Comparison of ENCODE assay signal across 2 cellular contexts in genomic region chr12:10634427-10634826, GRCh38.
TF ChIP-seq lines count a peak whose summit lies in the region.

No MANE protein-coding gene starts in this region.

TF ChIP-seq in SK-N-SH, 30 proteins besides CTCF, POLR2A, EP300 and RAD21 (continued from another document):
- TF ChIP-seq ZBTB33 (IDR thresholded peaks at IDR 0.05; ENCODE audit: borderline replicate concordance, low read depth): no peak
- TF ChIP-seq RCOR1 (IDR thresholded peaks at IDR 0.05; ENCODE audit: low read length): no peak
- TF ChIP-seq GATA2 (CRISPR knock-in tag; IDR thresholded peaks at IDR 0.05): no peak
- no peak for TF ChIP-seq USF1 (IDR thresholded peaks at IDR 0.05; ENCODE audit: borderline replicate concordance, low read depth)
- no peak for TF ChIP-seq FOSL2 (IDR thresholded peaks at IDR 0.05; ENCODE audit: borderline replicate concordance, low read depth)
- TF ChIP-seq TEAD4 (IDR thresholded peaks at IDR 0.05; ENCODE audit: borderline replicate concordance, insufficient read depth): no peak
- TF ChIP-seq SIN3A (IDR thresholded peaks at IDR 0.05; ENCODE audit: borderline replicate concordance, low read depth, low read length): no peak

TF ChIP-seq in SK-N-SH treated with all-trans-retinoic acid at 6 μM for 48 hours, 23 proteins besides CTCF, POLR2A, EP300 and RAD21 (continued from another document):
- TF ChIP-seq, protein P1, sequence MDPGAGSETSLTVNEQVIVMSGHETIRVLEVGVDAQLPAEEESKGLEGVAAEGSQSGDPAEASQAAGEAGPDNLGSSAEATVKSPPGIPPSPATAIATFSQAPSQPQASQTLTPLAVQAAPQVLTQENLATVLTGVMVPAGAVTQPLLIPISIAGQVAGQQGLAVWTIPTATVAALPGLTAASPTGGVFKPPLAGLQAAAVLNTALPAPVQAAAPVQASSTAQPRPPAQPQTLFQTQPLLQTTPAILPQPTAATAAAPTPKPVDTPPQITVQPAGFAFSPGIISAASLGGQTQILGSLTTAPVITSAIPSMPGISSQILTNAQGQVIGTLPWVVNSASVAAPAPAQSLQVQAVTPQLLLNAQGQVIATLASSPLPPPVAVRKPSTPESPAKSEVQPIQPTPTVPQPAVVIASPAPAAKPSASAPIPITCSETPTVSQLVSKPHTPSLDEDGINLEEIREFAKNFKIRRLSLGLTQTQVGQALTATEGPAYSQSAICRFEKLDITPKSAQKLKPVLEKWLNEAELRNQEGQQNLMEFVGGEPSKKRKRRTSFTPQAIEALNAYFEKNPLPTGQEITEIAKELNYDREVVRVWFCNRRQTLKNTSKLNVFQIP (CRISPR knock-in tag; IDR thresholded peaks at IDR 0.05; ENCODE audit: borderline replicate concordance, low read depth): no peak
- TF ChIP-seq ZNF70 (CRISPR knock-in tag; IDR thresholded peaks at IDR 0.05) (no peak), ISL1 (CRISPR knock-in tag; IDR thresholded peaks at IDR 0.05) (no peak), PPARA (CRISPR knock-in tag; IDR thresholded peaks at IDR 0.05; ENCODE audit: borderline replicate concordance) (no peak), CREB5 (CRISPR knock-in tag; IDR thresholded peaks at IDR 0.05; ENCODE audit: low read depth) (no peak)
